In the genomic region with DNA sequence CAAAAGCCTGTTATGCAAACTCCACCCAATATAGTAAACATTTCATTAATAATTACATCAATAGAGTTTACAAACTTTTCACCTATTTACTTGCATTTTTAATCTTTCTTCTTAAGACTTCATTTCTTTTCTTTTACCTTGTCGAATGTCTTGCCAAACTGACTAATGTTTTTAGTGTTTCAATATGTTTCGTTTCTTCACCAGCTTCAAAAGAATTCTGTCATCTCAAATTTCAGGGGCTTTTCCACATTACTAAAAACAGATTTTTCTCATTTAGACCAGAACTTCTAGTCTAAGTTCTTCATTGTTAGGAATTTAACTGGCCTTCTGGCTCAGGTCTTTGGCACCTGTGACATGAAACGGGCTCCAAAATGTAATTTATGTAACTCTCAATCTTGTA, we compare ENCODE assay signal across 31 cellular contexts.
A peak's percentile ranks its signal among the peaks of the same experiment; 100 is the strongest.
DNase-seq lines count a peak whose midpoint lies in the region; ATAC-seq and TF ChIP-seq lines count a peak whose summit lies in the region.
"Had no signal": no experiment of that assay in that cellular context is flagged by ENCODE, and none has a peak within 500 bp of the region (broad histone marks: within the 10 kb centered on the region; RNA-seq: fewer than 3 reads in every experiment).

No MANE protein-coding gene starts in this region.

- no peak for TF ChIP-seq CTCF in BE2C (IDR thresholded peaks at IDR 0.05; ENCODE audit: low read depth, low read length)

- intact Hi-C loops in activated CD4-positive, alpha-beta T cell treated with anti-CD3 and anti-CD28 coated beads, Interleukin-2, amount 10 ng/mL, durations not matched to agents 24 days and 14 days (cut with micrococcal nuclease), result no loop called here

- no peak overlapping the region for H2BK12ac ChIP-seq in mesenchymal stem cell (ENCODE audit: low read length in 2 of 2)

- no peak overlapping the region for H3K4ac ChIP-seq in mesenchymal stem cell (ENCODE audit: low read depth in 1 of 2, low read length in 2 of 2)

- no peak overlapping the region for H2AK5ac ChIP-seq in mesenchymal stem cell (ENCODE audit: low read length, severe bottlenecking)

- H3K27ac ChIP-seq in mesenchymal stem cell (ENCODE audit: low read length, poor library complexity, severe bottlenecking), result no peak overlapping the region
- H3K27ac ChIP-seq: A549, ascending aorta, neural progenitor cell, parathyroid adenoma, Peyer's patch, skin epidermis, VCaP had no signal

- no peak overlapping the region for H3K4me3 Mint-ChIP-seq in activated CD4-positive, alpha-beta T cell treated with anti-CD3 and anti-CD28 coated beads, Interleukin-2, amount 10 ng/mL, durations not matched to agents 24 days and 14 days
- H3K4me3 Mint-ChIP-seq: activated CD4-positive, alpha-beta T cell treated with anti-CD3 and anti-CD28 coated beads for 36 hours; activated naive CD8-positive, alpha-beta T cell; CD8-positive, alpha-beta memory T cell; central memory CD8-positive, alpha-beta T cell; endodermal cell; neural progenitor cell had no signal

- WGBS in mesenchymal stem cell, result 86% methylated on average over 2 of the region's 3 CpGs

- H3K27ac Mint-ChIP-seq in activated CD4-positive, alpha-beta T cell treated with anti-CD3 and anti-CD28 coated beads, Interleukin-2, amount 10 ng/mL, durations not matched to agents 24 days and 14 days, result no peak overlapping the region
- H3K27ac Mint-ChIP-seq: activated CD4-positive, alpha-beta T cell treated with anti-CD3 and anti-CD28 coated beads for 36 hours; activated naive CD8-positive, alpha-beta T cell; CD8-positive, alpha-beta memory T cell; endodermal cell; neural progenitor cell had no signal

- H3K4me3 ChIP-seq in mesenchymal stem cell (ENCODE audit: insufficient read depth in 1 of 2, low read depth in 1 of 2, low read length in 2 of 2) (no peak overlapping the region), BE2C (ENCODE audit: low read depth, low read length) (no peak overlapping the region)
- H3K4me3 ChIP-seq: A549, ascending aorta, HAP-1, neural progenitor cell, Peyer's patch, skin epidermis had no signal

- peak; percentile 35 for DNase-seq in EH (ENCODE audit: low read depth)
- peak; percentile 44 for DNase-seq in RPMI7951 (ENCODE audit: low read depth)
- DNase-seq in dedifferentiated amniotic fluid mesenchymal stem cell (ENCODE audit: extremely low spot score), result peak; percentile 69
- DNase-seq in mesenchymal stem cell, result no peak
- DNase-seq in stimulated activated CD4-positive, alpha-beta T cell treated with anti-CD3 and anti-CD28 coated beads, Interleukin-12 subunit alpha, Interleukin-12 subunit beta, amount 100 ng/mL, for 4 hours, result no peak
- DNase-seq in activated CD4-positive, alpha-beta T cell treated with anti-CD3 and anti-CD28 coated beads, Interleukin-2, amount 10 ng/mL, durations not matched to agents 24 days and 14 days, result no peak
- DNase-seq in BE2C, result no peak
- DNase-seq: activated CD4-positive, alpha-beta T cell treated with anti-CD3 and anti-CD28 coated beads for 36 hours; CD8-positive, alpha-beta memory T cell; dermis blood vessel endothelial cell; endodermal cell; Kasumi-1; NCI-H1436 treated with DMSO at 0.1 percent for 48 hours; NCI-H345; NCI-H69; Peyer's patch; stimulated activated naive CD4-positive, alpha-beta T cell; T-helper 9 cell had no signal

- H2AFZ ChIP-seq in mesenchymal stem cell (ENCODE audit: low read depth, low read length), result no peak overlapping the region
- H2AFZ ChIP-seq: neural progenitor cell, parathyroid adenoma had no signal

- peak overlapping the region; percentile 41 for H3K9ac ChIP-seq in mesenchymal stem cell (ENCODE audit: low read length)
- H3K9ac ChIP-seq: neural progenitor cell, parathyroid adenoma had no signal

- no peak overlapping the region for H3K23ac ChIP-seq in mesenchymal stem cell (ENCODE audit: low read length in 2 of 2)

- H3K36me3 ChIP-seq in mesenchymal stem cell (ENCODE audit: control insufficient read depth in 1 of 2, insufficient read depth in 2 of 2, low read depth in 1 of 2, low read length in 2 of 2), result peaks cover 6 to 37% of the 10 kb centered on the region in 2 experiments
- no peaks in the 10 kb centered on the region for H3K36me3 ChIP-seq in BE2C
- H3K36me3 ChIP-seq: HAP-1, neural progenitor cell, Peyer's patch had no signal

- no peak overlapping the region for H4K8ac ChIP-seq in mesenchymal stem cell (ENCODE audit: low read length)

- H3K4me1 ChIP-seq in mesenchymal stem cell (ENCODE audit: control insufficient read depth, insufficient read depth, low read depth, low read length) (no peaks in the 10 kb centered on the region), BE2C (no peaks in the 10 kb centered on the region; the same call in 1 of the 2 replicates)
- H3K4me1 ChIP-seq: A549, ascending aorta, HAP-1, neural progenitor cell, parathyroid adenoma, Peyer's patch had no signal

- no peaks in the 10 kb centered on the region for H3K79me1 ChIP-seq in mesenchymal stem cell (replicated peaks; ENCODE audit: low read length, poor library complexity, severe bottlenecking)

- H3K14ac ChIP-seq in mesenchymal stem cell (ENCODE audit: low read length in 2 of 2), result no peak overlapping the region

- no peaks in the 10 kb centered on the region for H3K9me3 ChIP-seq in mesenchymal stem cell (ENCODE audit: control insufficient read depth, low read length)
- no peaks in the 10 kb centered on the region for H3K9me3 ChIP-seq in BE2C
- H3K9me3 ChIP-seq: A549, ascending aorta, HAP-1, Peyer's patch had no signal

- H4K91ac ChIP-seq in mesenchymal stem cell (ENCODE audit: low read length), result no peak overlapping the region

- H3K18ac ChIP-seq in mesenchymal stem cell (ENCODE audit: low read depth in 1 of 2, low read length in 2 of 2), result no peak overlapping the region

- H3K27me3 ChIP-seq in mesenchymal stem cell (ENCODE audit: control insufficient read depth in 1 of 2, insufficient read depth in 1 of 2, low read length in 2 of 2) (no peaks in the 10 kb centered on the region), BE2C (no peaks in the 10 kb centered on the region)
- H3K27me3 ChIP-seq: ascending aorta, neural progenitor cell, Peyer's patch had no signal

- ATAC-seq in GM21737 (IDR thresholded peaks at IDR 0.05; ENCODE audit: unreplicated experiment), result no peak
- ATAC-seq: A549; activated CD4-positive, alpha-beta T cell treated with anti-CD3 and anti-CD28 coated beads for 36 hours; esophagus mucosa; HepG2; left lobe of liver had no signal

- no peak overlapping the region for H2BK120ac ChIP-seq in mesenchymal stem cell (ENCODE audit: low read depth, low read length)

- H2BK15ac ChIP-seq in mesenchymal stem cell (ENCODE audit: low read depth, poor library complexity, severe bottlenecking), result no peak overlapping the region

- no peak overlapping the region for H3K4me2 ChIP-seq in mesenchymal stem cell (ENCODE audit: low read length, poor library complexity, severe bottlenecking)
- H3K4me2 ChIP-seq: A549, neural progenitor cell had no signal

- H3K4me1 Mint-ChIP-seq in activated CD4-positive, alpha-beta T cell treated with anti-CD3 and anti-CD28 coated beads, Interleukin-2, amount 10 ng/mL, durations not matched to agents 24 days and 14 days, result peaks cover 2% of the 10 kb centered on the region
- H3K4me1 Mint-ChIP-seq: CD8-positive, alpha-beta memory T cell; central memory CD8-positive, alpha-beta T cell; endodermal cell had no signal

- peaks cover 4% of the 10 kb centered on the region for H3K27me3 Mint-ChIP-seq in activated CD4-positive, alpha-beta T cell treated with anti-CD3 and anti-CD28 coated beads, Interleukin-2, amount 10 ng/mL, durations not matched to agents 24 days and 14 days
- H3K27me3 Mint-ChIP-seq: activated CD4-positive, alpha-beta T cell treated with anti-CD3 and anti-CD28 coated beads for 36 hours; activated naive CD8-positive, alpha-beta T cell; CD8-positive, alpha-beta memory T cell; central memory CD8-positive, alpha-beta T cell had no signal

- no peak overlapping the region for H2BK5ac ChIP-seq in mesenchymal stem cell (ENCODE audit: low read depth, low read length, poor library complexity, severe bottlenecking)

- H3K36me3 Mint-ChIP-seq in activated CD4-positive, alpha-beta T cell treated with anti-CD3 and anti-CD28 coated beads, Interleukin-2, amount 10 ng/mL, durations not matched to agents 24 days and 14 days (ENCODE audit: low read depth), result no peaks in the 10 kb centered on the region
- H3K36me3 Mint-ChIP-seq: neural progenitor cell had no signal

- no peaks in the 10 kb centered on the region for H3K9me3 Mint-ChIP-seq in activated CD4-positive, alpha-beta T cell treated with anti-CD3 and anti-CD28 coated beads, Interleukin-2, amount 10 ng/mL, durations not matched to agents 24 days and 14 days
- H3K9me3 Mint-ChIP-seq: CD8-positive, alpha-beta memory T cell; central memory CD8-positive, alpha-beta T cell; endodermal cell; neural progenitor cell had no signal

Comparison
In these comparisons a context has a peak if more than half of its experiments do, and no peak if none do; other contexts are left out.
1. DNase-seq: peak in EH (single experiment), RPMI7951 (single experiment) and dedifferentiated amniotic fluid mesenchymal stem cell (single experiment); none in mesenchymal stem cell (single experiment), stimulated activated CD4-positive, alpha-beta T cell treated with anti-CD3 and anti-CD28 coated beads, Interleukin-12 subunit alpha, Interleukin-12 subunit beta, amount 100 ng/mL, for 4 hours (single experiment), activated CD4-positive, alpha-beta T cell treated with anti-CD3 and anti-CD28 coated beads, Interleukin-2, amount 10 ng/mL, durations not matched to agents 24 days and 14 days (single experiment) and BE2C (single experiment).